ENCODE assay signal across 1 cellular context in genomic region chr22:33006220-33006954, GRCh38.
A peak's percentile ranks its signal among the peaks of the same experiment; 100 is the strongest.
TF ChIP-seq lines count a peak whose summit lies in the region.

No MANE protein-coding gene starts in this region.

TF ChIP-seq in HepG2, 621 proteins besides CTCF, POLR2A, EP300 and RAD21 (continued from another document and continues in another):
- TF ChIP-seq ZNF800 (CRISPR knock-in tag; IDR thresholded peaks at IDR 0.05) (no peak), MLX (CRISPR knock-in tag; IDR thresholded peaks at IDR 0.05) (no peak; the same call in 1 of the 2 replicates), GABPB1 (CRISPR knock-in tag; IDR thresholded peaks at IDR 0.05) (no peak), HDAC2 (CRISPR knock-in tag; IDR thresholded peaks at IDR 0.05) (peak; percentile 80), ZNF556 (CRISPR knock-in tag; IDR thresholded peaks at IDR 0.05; ENCODE audit: borderline replicate concordance) (0 out of 2 replicates have a peak, but pooled peaks have one; percentile 46), POLR2AphosphoS5 (IDR thresholded peaks at IDR 0.05; ENCODE audit: low read depth, low read length) (no peak), IKZF1 (IDR thresholded peaks at IDR 0.05) (no peak), ZNF567 (CRISPR knock-in tag; IDR thresholded peaks at IDR 0.05; ENCODE audit: borderline replicate concordance) (no peak), TCF7 (IDR thresholded peaks at IDR 0.05; ENCODE audit: low read depth) (peak; percentile 30; the same call in 1 of the 2 replicates), ZGPAT (CRISPR knock-in tag; IDR thresholded peaks at IDR 0.05) (peak; percentile 51; the same call in 1 of the 2 replicates), SRSF4 (IDR thresholded peaks at IDR 0.05; ENCODE audit: low read depth, low read length, poor library complexity, severe bottlenecking) (no peak), ZNF484 (CRISPR knock-in tag; IDR thresholded peaks at IDR 0.05; ENCODE audit: borderline replicate concordance, low read depth) (no peak), JARID2 (CRISPR knock-in tag; IDR thresholded peaks at IDR 0.05; ENCODE audit: insufficient replicate concordance) (no peak), DRAP1 (CRISPR knock-in tag; IDR thresholded peaks at IDR 0.05) (no peak), JUN (CRISPR knock-in tag; IDR thresholded peaks at IDR 0.05) (no peak), MIER3 (CRISPR knock-in tag; IDR thresholded peaks at IDR 0.05; ENCODE audit: borderline replicate concordance) (0 out of 2 replicates have a peak, but pooled peaks have one; percentile 26), SRY (CRISPR knock-in tag; IDR thresholded peaks at IDR 0.05) (peak; percentile 33; the same call in 1 of the 2 replicates), CEBPB (IDR thresholded peaks at IDR 0.05; ENCODE audit: borderline replicate concordance, low read depth, low read length) (peak; percentile 91), KLF6 (CRISPR knock-in tag; IDR thresholded peaks at IDR 0.05) (no peak), ZNF331 (CRISPR knock-in tag; IDR thresholded peaks at IDR 0.05) (peak; percentile 79; the same call in 1 of the 2 replicates), ZNF558 (CRISPR knock-in tag; IDR thresholded peaks at IDR 0.05; ENCODE audit: borderline replicate concordance) (no peak), ADNP (CRISPR knock-in tag; IDR thresholded peaks at IDR 0.05) (no peak), RXRA (CRISPR knock-in tag; IDR thresholded peaks at IDR 0.05) (peak; percentile 48; the same call in 1 of the 2 replicates), FOXJ3 (CRISPR knock-in tag; IDR thresholded peaks at IDR 0.05; ENCODE audit: borderline replicate concordance) (peak; percentile 63; the same call in 1 of the 2 replicates), ZEB1 (IDR thresholded peaks at IDR 0.05; ENCODE audit: insufficient replicate concordance, low read depth) (peak; percentile 98), TFAP4 (IDR thresholded peaks at IDR 0.05; ENCODE audit: borderline replicate concordance, low read depth) (peak; percentile 72), ZNF207 (IDR thresholded peaks at IDR 0.05; ENCODE audit: borderline replicate concordance) (no peak), ZSCAN9 (CRISPR knock-in tag; IDR thresholded peaks at IDR 0.05; ENCODE audit: borderline replicate concordance) (0 out of 2 replicates have a peak, but pooled peaks have one; percentile 28), FOXO1 (CRISPR knock-in tag; IDR thresholded peaks at IDR 0.05) (peak; percentile 53; the same call in 1 of the 2 replicates), DPF2 (CRISPR knock-in tag; IDR thresholded peaks at IDR 0.05; ENCODE audit: borderline replicate concordance, low read depth) (peak; percentile 55), ZNF598 (CRISPR knock-in tag; IDR thresholded peaks at IDR 0.05; ENCODE audit: borderline replicate concordance) (no peak), MEF2D (CRISPR knock-in tag; IDR thresholded peaks at IDR 0.05) (peak; percentile 66; the same call in 1 of the 2 replicates), ZNF746 (CRISPR knock-in tag; IDR thresholded peaks at IDR 0.05) (0 out of 2 replicates have a peak, but pooled peaks have one; percentile 42), ISL2 (CRISPR knock-in tag; IDR thresholded peaks at IDR 0.05) (peak; percentile 87), CEBPG (CRISPR knock-in tag; IDR thresholded peaks at IDR 0.05) (peak; percentile 94)
- TF ChIP-seq, protein P1, sequence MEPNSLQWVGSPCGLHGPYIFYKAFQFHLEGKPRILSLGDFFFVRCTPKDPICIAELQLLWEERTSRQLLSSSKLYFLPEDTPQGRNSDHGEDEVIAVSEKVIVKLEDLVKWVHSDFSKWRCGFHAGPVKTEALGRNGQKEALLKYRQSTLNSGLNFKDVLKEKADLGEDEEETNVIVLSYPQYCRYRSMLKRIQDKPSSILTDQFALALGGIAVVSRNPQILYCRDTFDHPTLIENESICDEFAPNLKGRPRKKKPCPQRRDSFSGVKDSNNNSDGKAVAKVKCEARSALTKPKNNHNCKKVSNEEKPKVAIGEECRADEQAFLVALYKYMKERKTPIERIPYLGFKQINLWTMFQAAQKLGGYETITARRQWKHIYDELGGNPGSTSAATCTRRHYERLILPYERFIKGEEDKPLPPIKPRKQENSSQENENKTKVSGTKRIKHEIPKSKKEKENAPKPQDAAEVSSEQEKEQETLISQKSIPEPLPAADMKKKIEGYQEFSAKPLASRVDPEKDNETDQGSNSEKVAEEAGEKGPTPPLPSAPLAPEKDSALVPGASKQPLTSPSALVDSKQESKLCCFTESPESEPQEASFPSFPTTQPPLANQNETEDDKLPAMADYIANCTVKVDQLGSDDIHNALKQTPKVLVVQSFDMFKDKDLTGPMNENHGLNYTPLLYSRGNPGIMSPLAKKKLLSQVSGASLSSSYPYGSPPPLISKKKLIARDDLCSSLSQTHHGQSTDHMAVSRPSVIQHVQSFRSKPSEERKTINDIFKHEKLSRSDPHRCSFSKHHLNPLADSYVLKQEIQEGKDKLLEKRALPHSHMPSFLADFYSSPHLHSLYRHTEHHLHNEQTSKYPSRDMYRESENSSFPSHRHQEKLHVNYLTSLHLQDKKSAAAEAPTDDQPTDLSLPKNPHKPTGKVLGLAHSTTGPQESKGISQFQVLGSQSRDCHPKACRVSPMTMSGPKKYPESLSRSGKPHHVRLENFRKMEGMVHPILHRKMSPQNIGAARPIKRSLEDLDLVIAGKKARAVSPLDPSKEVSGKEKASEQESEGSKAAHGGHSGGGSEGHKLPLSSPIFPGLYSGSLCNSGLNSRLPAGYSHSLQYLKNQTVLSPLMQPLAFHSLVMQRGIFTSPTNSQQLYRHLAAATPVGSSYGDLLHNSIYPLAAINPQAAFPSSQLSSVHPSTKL (CRISPR knock-in tag; IDR thresholded peaks at IDR 0.05) = peak; percentile 74
- TF ChIP-seq, protein P2, sequence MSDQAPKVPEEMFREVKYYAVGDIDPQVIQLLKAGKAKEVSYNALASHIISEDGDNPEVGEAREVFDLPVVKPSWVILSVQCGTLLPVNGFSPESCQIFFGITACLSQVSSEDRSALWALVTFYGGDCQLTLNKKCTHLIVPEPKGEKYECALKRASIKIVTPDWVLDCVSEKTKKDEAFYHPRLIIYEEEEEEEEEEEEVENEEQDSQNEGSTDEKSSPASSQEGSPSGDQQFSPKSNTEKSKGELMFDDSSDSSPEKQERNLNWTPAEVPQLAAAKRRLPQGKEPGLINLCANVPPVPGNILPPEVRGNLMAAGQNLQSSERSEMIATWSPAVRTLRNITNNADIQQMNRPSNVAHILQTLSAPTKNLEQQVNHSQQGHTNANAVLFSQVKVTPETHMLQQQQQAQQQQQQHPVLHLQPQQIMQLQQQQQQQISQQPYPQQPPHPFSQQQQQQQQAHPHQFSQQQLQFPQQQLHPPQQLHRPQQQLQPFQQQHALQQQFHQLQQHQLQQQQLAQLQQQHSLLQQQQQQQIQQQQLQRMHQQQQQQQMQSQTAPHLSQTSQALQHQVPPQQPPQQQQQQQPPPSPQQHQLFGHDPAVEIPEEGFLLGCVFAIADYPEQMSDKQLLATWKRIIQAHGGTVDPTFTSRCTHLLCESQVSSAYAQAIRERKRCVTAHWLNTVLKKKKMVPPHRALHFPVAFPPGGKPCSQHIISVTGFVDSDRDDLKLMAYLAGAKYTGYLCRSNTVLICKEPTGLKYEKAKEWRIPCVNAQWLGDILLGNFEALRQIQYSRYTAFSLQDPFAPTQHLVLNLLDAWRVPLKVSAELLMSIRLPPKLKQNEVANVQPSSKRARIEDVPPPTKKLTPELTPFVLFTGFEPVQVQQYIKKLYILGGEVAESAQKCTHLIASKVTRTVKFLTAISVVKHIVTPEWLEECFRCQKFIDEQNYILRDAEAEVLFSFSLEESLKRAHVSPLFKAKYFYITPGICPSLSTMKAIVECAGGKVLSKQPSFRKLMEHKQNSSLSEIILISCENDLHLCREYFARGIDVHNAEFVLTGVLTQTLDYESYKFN (CRISPR knock-in tag; conservative IDR thresholded peaks at IDR 0.05) = peak; percentile 88
- TF ChIP-seq, protein P3, sequence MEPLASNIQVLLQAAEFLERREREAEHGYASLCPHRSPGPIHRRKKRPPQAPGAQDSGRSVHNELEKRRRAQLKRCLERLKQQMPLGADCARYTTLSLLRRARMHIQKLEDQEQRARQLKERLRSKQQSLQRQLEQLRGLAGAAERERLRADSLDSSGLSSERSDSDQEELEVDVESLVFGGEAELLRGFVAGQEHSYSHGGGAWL (CRISPR knock-in tag; IDR thresholded peaks at IDR 0.05) = no peak
- TF ChIP-seq, protein P4, sequence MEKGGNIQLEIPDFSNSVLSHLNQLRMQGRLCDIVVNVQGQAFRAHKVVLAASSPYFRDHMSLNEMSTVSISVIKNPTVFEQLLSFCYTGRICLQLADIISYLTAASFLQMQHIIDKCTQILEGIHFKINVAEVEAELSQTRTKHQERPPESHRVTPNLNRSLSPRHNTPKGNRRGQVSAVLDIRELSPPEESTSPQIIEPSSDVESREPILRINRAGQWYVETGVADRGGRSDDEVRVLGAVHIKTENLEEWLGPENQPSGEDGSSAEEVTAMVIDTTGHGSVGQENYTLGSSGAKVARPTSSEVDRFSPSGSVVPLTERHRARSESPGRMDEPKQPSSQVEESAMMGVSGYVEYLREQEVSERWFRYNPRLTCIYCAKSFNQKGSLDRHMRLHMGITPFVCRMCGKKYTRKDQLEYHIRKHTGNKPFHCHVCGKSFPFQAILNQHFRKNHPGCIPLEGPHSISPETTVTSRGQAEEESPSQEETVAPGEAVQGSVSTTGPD (CRISPR knock-in tag; IDR thresholded peaks at IDR 0.05) = peak; percentile 21; the same call in 1 of the 2 replicates
- TF ChIP-seq, protein P5, sequence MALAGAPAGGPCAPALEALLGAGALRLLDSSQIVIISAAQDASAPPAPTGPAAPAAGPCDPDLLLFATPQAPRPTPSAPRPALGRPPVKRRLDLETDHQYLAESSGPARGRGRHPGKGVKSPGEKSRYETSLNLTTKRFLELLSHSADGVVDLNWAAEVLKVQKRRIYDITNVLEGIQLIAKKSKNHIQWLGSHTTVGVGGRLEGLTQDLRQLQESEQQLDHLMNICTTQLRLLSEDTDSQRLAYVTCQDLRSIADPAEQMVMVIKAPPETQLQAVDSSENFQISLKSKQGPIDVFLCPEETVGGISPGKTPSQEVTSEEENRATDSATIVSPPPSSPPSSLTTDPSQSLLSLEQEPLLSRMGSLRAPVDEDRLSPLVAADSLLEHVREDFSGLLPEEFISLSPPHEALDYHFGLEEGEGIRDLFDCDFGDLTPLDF (CRISPR knock-in tag; IDR thresholded peaks at IDR 0.05) = no peak
- TF ChIP-seq, protein P6, sequence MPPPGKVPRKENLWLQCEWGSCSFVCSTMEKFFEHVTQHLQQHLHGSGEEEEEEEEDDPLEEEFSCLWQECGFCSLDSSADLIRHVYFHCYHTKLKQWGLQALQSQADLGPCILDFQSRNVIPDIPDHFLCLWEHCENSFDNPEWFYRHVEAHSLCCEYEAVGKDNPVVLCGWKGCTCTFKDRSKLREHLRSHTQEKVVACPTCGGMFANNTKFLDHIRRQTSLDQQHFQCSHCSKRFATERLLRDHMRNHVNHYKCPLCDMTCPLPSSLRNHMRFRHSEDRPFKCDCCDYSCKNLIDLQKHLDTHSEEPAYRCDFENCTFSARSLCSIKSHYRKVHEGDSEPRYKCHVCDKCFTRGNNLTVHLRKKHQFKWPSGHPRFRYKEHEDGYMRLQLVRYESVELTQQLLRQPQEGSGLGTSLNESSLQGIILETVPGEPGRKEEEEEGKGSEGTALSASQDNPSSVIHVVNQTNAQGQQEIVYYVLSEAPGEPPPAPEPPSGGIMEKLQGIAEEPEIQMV (CRISPR knock-in tag; IDR thresholded peaks at IDR 0.05; ENCODE audit: low read depth) = no peak
